ENCODE assay signal across 1 cellular context in the genomic region with DNA sequence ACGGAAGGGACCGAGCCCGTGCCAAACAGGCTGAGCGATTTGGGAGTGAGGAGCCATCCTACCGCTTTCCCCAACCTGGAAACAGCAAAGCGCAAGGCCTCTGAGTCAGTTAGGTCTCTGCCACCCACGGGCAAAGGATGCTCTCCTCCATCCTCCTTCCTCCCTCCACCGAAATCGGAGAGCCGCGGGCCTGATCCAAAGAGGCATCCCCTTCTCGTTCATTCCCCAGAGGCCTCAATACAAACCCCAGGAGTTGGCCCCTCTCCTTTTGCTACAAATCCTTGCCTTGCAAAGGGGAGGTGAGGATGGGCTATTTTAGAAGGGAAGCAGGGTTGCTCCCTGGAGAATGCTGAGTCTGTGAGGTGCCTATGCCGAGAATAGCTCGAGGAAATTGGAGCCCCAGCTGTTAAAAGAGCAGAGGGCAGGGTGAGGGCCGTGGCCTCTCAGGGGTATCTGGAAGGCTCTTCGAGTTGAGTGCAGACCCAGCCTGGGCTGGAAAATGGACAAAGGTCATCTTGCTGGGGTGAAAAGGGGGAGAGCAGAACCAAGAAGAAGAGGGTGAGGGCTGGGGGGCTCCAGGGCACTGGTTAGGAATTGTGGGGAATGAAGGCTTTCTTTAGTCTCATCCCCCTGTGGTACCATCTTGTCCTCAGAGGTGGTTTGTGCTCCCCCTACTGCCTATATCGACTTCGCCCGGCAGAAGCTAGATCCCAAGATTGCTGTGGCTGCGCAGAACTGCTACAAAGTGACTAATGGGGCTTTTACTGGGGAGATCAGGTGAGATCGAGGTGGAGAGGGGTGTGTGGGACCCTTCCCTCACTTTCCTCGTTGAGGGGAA.
TF ChIP-seq lines count a peak whose summit lies in the region.

No MANE protein-coding gene starts in this region.

TF ChIP-seq in H1, 55 proteins besides CTCF, POLR2A, EP300 and RAD21:
- TF ChIP-seq ASH2L (IDR thresholded peaks at IDR 0.05; ENCODE audit: low read length), result no peak
- TF ChIP-seq NRF1 (IDR thresholded peaks at IDR 0.05; ENCODE audit: low read depth, low read length), result no peak
- no peak for TF ChIP-seq RXRA (IDR thresholded peaks at IDR 0.05; ENCODE audit: insufficient read depth, low read depth, low read length)
- TF ChIP-seq EZH2 (IDR thresholded peaks at IDR 0.05; ENCODE audit: low read depth, low read length, severe bottlenecking), result no peak
- TF ChIP-seq, protein P1, sequence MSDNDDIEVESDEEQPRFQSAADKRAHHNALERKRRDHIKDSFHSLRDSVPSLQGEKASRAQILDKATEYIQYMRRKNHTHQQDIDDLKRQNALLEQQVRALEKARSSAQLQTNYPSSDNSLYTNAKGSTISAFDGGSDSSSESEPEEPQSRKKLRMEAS (IDR thresholded peaks at IDR 0.05), result no peak
- TF ChIP-seq BRCA1 (IDR thresholded peaks at IDR 0.05; ENCODE audit: low read depth, low read length), result no peak
- TF ChIP-seq HDAC6 (IDR thresholded peaks at IDR 0.05; ENCODE audit: low read depth, low read length), result no peak
- TF ChIP-seq TBP (IDR thresholded peaks at IDR 0.05; ENCODE audit: low read depth, low read length), result no peak
- TF ChIP-seq RBBP5 (IDR thresholded peaks at IDR 0.05; ENCODE audit: borderline replicate concordance, low read depth, low read length), result no peak
- TF ChIP-seq GABPA (IDR thresholded peaks at IDR 0.05; ENCODE audit: borderline replicate concordance, insufficient read depth, low read length), result no peak
- TF ChIP-seq CHD1 (IDR thresholded peaks at IDR 0.05; ENCODE audit: low read depth, low read length), result no peak
- TF ChIP-seq JUN (IDR thresholded peaks at IDR 0.05; ENCODE audit: low read depth, low read length), result no peak
- TF ChIP-seq SRF (IDR thresholded peaks at IDR 0.05; ENCODE audit: low read depth, low read length), result no peak
- no peak for TF ChIP-seq NANOG (IDR thresholded peaks at IDR 0.05; ENCODE audit: insufficient read depth, low read depth, low read length, poor library complexity, severe bottlenecking)
- TF ChIP-seq SP1 (IDR thresholded peaks at IDR 0.05; ENCODE audit: low read depth, low read length), result no peak
- TF ChIP-seq YY1 (IDR thresholded peaks at IDR 0.05; ENCODE audit: low read depth, low read length), result no peak
- TF ChIP-seq RNF2 (IDR thresholded peaks at IDR 0.05; ENCODE audit: borderline replicate concordance, low read depth, low read length, missing control alignments, poor library complexity, severe bottlenecking), result no peak
- no peak for TF ChIP-seq SIRT6 (IDR thresholded peaks at IDR 0.05; ENCODE audit: low read length)
- TF ChIP-seq SP4 (IDR thresholded peaks at IDR 0.05; ENCODE audit: low read length), result no peak
TF ChIP-seq in H1: peak in this region for 0.
